8 cellular contexts compared by ENCODE assay signal in the genomic region with DNA sequence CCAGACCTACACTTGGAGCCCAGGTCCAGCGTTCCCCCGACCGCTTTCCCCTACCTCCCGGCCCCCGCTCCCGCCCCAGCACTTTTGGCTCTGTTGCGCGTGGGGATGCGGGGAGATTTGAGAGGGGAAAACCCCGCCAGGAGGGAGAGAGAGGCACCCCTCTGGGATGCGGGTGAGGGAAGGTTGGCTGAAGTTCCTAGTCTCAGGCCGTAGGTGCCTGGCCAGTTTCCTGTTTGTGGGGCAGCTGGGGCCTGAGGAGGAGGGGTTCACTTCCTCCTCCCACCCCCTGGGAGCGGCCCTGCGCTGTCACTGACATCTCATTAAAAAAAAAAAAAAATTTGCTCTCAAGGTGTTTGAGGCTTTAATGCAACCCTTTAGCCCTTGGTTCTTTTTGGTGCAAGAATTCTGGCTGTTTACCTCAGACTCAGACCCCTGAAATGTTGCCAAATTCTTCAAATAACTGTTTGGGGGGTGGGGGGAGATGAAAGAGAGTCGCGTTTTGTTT. TPM values are rescaled to one million over a fixed set of nuclear protein-coding genes. Genes with fewer than 3 reads are reported as not detected.
DNase-seq lines count a peak whose midpoint lies in the region; ATAC-seq lines count a peak whose summit lies in the region.

No MANE protein-coding gene starts in this region.

- H3K4me2 ChIP-seq in BLaER1 treated with 17β-estradiol and CSF1 and Interleukin-3, amounts not matched to agents 10 nM and 100 nM = peak overlapping the region; percentile 90 to 100 (median 98)

- no peaks in the 10 kb centered on the region for H3K27me3 ChIP-seq in BLaER1 treated with 17β-estradiol and CSF1 and Interleukin-3, amounts not matched to agents 10 nM and 100 nM
- H3K27me3 ChIP-seq in mucosa of rectum (ENCODE audit: control insufficient read depth in 2 of 2, insufficient read depth in 2 of 2, low read length in 2 of 2) = no peaks in the 10 kb centered on the region

- H4K20me1 ChIP-seq in BLaER1 treated with 17β-estradiol and CSF1 and Interleukin-3, amounts not matched to agents 10 nM and 100 nM = peaks cover 0 to 47% (median 39%) of the 10 kb centered on the region in 11 experiments; a peak in 18 of 22 replicates

- peaks cover 20% of the 10 kb centered on the region for H3K36me3 Mint-ChIP-seq in dendritic cell treated with granulocyte-macrophage colony-stimulating factor and Interleukin-4, amounts not matched to agents 40 ng/mL and 50 ng/mL, for 4 days (ENCODE audit: low read depth)

- H3K4me1 ChIP-seq in BLaER1 treated with 17β-estradiol and CSF1 and Interleukin-3, amounts not matched to agents 10 nM and 100 nM = peaks cover 63 to 87% (median 74%) of the 10 kb centered on the region in 10 experiments
- peaks cover 27% of the 10 kb centered on the region in 2 donors for H3K4me1 ChIP-seq in mucosa of rectum (ENCODE audit: control insufficient read depth in 2 of 2, insufficient read depth in 2 of 2, low read length in 2 of 2)

- H3K4me1 Mint-ChIP-seq in dendritic cell treated with granulocyte-macrophage colony-stimulating factor and Interleukin-4, amounts not matched to agents 40 ng/mL and 50 ng/mL, for 4 days (ENCODE audit: low read depth) = peaks cover 52% of the 10 kb centered on the region

- peaks cover 0 to 6% (median 0%) of the 10 kb centered on the region in 11 experiments; a peak in 3 of 22 replicates for H3K9me3 ChIP-seq in BLaER1 treated with 17β-estradiol and CSF1 and Interleukin-3, amounts not matched to agents 10 nM and 100 nM (replicated peaks in 1 of 11)
- no peaks in the 10 kb centered on the region for H3K9me3 ChIP-seq in mucosa of rectum (ENCODE audit: control insufficient read depth in 2 of 2, low read length in 2 of 2)

- peak overlapping the region; percentile 73 to 93 (median 90) for H3K9ac ChIP-seq in BLaER1 treated with 17β-estradiol and CSF1 and Interleukin-3, amounts not matched to agents 10 nM and 100 nM
- H3K9ac ChIP-seq in mucosa of rectum (ENCODE audit: low read depth in 1 of 2, low read length in 2 of 2) = peak overlapping the region in 1 of 2 donors; percentile 77

- H3K27ac Mint-ChIP-seq in dendritic cell treated with granulocyte-macrophage colony-stimulating factor and Interleukin-4, amounts not matched to agents 40 ng/mL and 50 ng/mL, for 4 days = peak overlapping the region; percentile 70

- peak; percentile 64 for DNase-seq in GM19238 (ENCODE audit: insufficient read length, low spot score)
- DNase-seq in NOMO-1 treated with DMSO at 0.1 percent for 48 hours (lab: John Stamatoyannopoulos, UW; ENCODE audit: unreplicated experiment) = peak; percentile 71
- DNase-seq in activated CD4-positive, CD25-positive, alpha-beta regulatory T cell treated with anti-CD3 and anti-CD28 coated beads, Interleukin-2, amount 50 U/mL, for 72 hours = no peak
- no peak for DNase-seq in mesenteric fat pad (ENCODE audit: low spot score)

- H3K9me3 Mint-ChIP-seq in dendritic cell treated with granulocyte-macrophage colony-stimulating factor and Interleukin-4, amounts not matched to agents 40 ng/mL and 50 ng/mL, for 4 days = no peaks in the 10 kb centered on the region

- intact Hi-C loops in dendritic cell treated with granulocyte-macrophage colony-stimulating factor and Interleukin-4, amounts not matched to agents 40 ng/mL and 50 ng/mL, for 4 days (cut with micrococcal nuclease) = loop anchor here (5.0 to 10.0 kb wide), 2 partner anchors 97 to 174 kb away; no protein-coding TSS in a partner anchor

- peak overlapping the region; percentile 39 to 88 (median 86); a peak in 21 of 22 replicates for H3K27ac ChIP-seq in BLaER1 treated with 17β-estradiol and CSF1 and Interleukin-3, amounts not matched to agents 10 nM and 100 nM
- peak overlapping the region; percentile 66 to 70 for H3K27ac ChIP-seq in mucosa of rectum (ENCODE audit: low read depth in 2 of 2, low read length in 2 of 2)

- peaks cover 13% of the 10 kb centered on the region for H3K27me3 Mint-ChIP-seq in dendritic cell treated with granulocyte-macrophage colony-stimulating factor and Interleukin-4, amounts not matched to agents 40 ng/mL and 50 ng/mL, for 4 days

- H3K4me3 ChIP-seq in BLaER1 treated with 17β-estradiol and CSF1 and Interleukin-3, amounts not matched to agents 10 nM and 100 nM = peak overlapping the region; percentile 69 to 97 (median 89)
- peak overlapping the region; percentile 79 to 85 for H3K4me3 ChIP-seq in mucosa of rectum (ENCODE audit: low read length in 2 of 2)

- peaks cover 0 to 36% (median 12%) of the 10 kb centered on the region in 11 experiments; a peak in 12 of 22 replicates for H3K36me3 ChIP-seq in BLaER1 treated with 17β-estradiol and CSF1 and Interleukin-3, amounts not matched to agents 10 nM and 100 nM
- no peaks in the 10 kb centered on the region for H3K36me3 ChIP-seq in mucosa of rectum (ENCODE audit: control insufficient read depth in 2 of 2, insufficient read depth in 2 of 2, low read length in 2 of 2)

- no peak for ATAC-seq in HG02623 (IDR thresholded peaks at IDR 0.05; ENCODE audit: unreplicated experiment)

- peak overlapping the region; percentile 82 for H3K4me3 Mint-ChIP-seq in dendritic cell treated with granulocyte-macrophage colony-stimulating factor and Interleukin-4, amounts not matched to agents 40 ng/mL and 50 ng/mL, for 4 days

RNA-seq across cellular contexts. Expression of gene FAM43A, which starts 2.6 kb away (rescaled TPM):
- 22.3 TPM for total RNA-seq in mesenteric fat pad

RNA-seq across cellular contexts. Expression of gene LSG1, which starts 16.3 kb away (rescaled TPM):
- 37.6 TPM for total RNA-seq in mesenteric fat pad

RNA-seq across cellular contexts. Expression of gene TMEM44, which starts 55.0 kb away (rescaled TPM):
- 12.4 TPM for total RNA-seq in mesenteric fat pad

Comparison
In these comparisons a context has a peak if more than half of its experiments do, and no peak if none do; other contexts are left out.
1. DNase-seq: peak in GM19238 (single experiment) and NOMO-1 treated with DMSO at 0.1 percent for 48 hours (single experiment); none in activated CD4-positive, CD25-positive, alpha-beta regulatory T cell treated with anti-CD3 and anti-CD28 coated beads, Interleukin-2, amount 50 U/mL, for 72 hours (single experiment) and mesenteric fat pad (single experiment).